In the genomic region with DNA sequence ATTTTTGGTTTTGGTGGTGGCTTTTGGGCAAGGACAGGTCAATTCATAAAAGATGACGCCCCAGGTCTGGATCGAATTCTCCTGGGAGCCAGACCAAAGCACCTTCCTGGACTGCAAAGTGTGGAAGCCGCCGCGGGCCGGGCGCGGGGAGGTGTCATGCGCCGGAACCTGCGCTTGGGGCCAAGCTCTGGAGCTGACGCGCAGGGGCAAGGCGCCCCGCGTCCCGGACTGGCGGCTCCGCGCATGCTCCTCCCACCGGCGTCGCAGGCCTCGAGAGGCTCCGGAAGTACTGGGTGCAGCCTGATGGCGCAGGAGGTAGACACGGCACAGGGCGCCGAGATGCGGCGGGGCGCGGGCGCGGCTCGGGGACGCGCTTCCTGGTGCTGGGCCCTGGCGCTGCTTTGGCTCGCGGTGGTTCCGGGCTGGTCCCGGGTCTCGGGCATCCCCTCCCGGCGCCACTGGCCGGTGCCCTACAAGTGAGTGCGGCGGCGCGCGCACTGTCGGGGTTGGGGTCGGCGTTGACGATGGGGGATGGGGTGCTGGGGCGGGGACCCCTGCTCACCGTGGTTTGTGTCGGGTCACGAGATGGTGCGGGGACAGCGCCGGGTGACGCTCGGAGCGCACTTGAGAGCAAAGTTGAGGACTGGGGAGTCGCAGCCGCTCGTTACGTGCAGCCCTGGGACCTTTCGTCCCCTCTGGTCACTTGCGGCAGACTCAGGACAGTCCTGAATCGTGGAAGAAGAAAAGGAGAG, we compare ENCODE assay signal across 8 cellular contexts. TPM values are rescaled to one million over a fixed set of nuclear protein-coding genes. Genes with fewer than 3 reads are reported as not detected.
DNase-seq lines count a peak whose midpoint lies in the region; ATAC-seq, FAIRE-seq and TF ChIP-seq lines count a peak whose summit lies in the region.

CLN5 (plus strand) TSS at position 286 of the 752 bp plus-strand sequence; CDS start at position 304, 18 bp downstream.

- ATAC-seq in HG02642 (IDR thresholded peaks at IDR 0.05; ENCODE audit: poor library complexity, unreplicated experiment) (peak; percentile 98), Right ventricle myocardium superior (ENCODE audit: poor library complexity) (peak; percentile 99), pancreas (peak; percentile 97 to 99 (median 98))
- peak; percentile 94 for ATAC-seq in activated naive CD8-positive, alpha-beta T cell treated with anti-CD3 and anti-CD28 coated beads, Interleukin-2, amount 50 U/mL, for 24 hours

- H3K27me3 Mint-ChIP-seq in activated naive CD8-positive, alpha-beta T cell treated with anti-CD3 and anti-CD28 coated beads, Interleukin-2, amount 50 U/mL, for 24 hours: peaks cover 7% of the 10 kb centered on the region

- peak; percentile 9 for TF ChIP-seq CTCF in GM12873 (IDR thresholded peaks at IDR 0.05; ENCODE audit: insufficient read depth, low read depth, low read length, missing control alignments)
- peak in 1 of 4 donors; percentile 11 for TF ChIP-seq CTCF in pancreas (IDR thresholded peaks at IDR 0.05)
- TF ChIP-seq CTCF in thyroid gland (IDR thresholded peaks at IDR 0.05): peak in 3 of 6 experiments; percentile 12 to 27 (median 22)

- peak within 1 kb of the TSS; percentile 95 for H3K4me3 Mint-ChIP-seq in activated naive CD8-positive, alpha-beta T cell treated with anti-CD3 and anti-CD28 coated beads, Interleukin-2, amount 50 U/mL, for 24 hours

- H3K27ac ChIP-seq in pancreas (peak within 1 kb of the TSS; percentile 49 to 93 (median 88)), thyroid gland (peak within 1 kb of the TSS; percentile 86 to 99 (median 95))

- intact Hi-C loops in Right ventricle myocardium superior (cut with DNase I) (no loop called here), pancreas (cut with DNase I) (no loop called here), thyroid gland (cut with DNase I) (loop anchor here (5.0 kb wide), 1 partner anchor 35 kb away; the partner anchor contains the start of gene FBXL3)

- no peaks in the 10 kb centered on the region for H3K9me3 Mint-ChIP-seq in activated naive CD8-positive, alpha-beta T cell treated with anti-CD3 and anti-CD28 coated beads, Interleukin-2, amount 50 U/mL, for 24 hours

- DNase-seq in NCI-H1105 (lab: John Stamatoyannopoulos, UW) (peak; percentile 52), SW480 (ENCODE audit: low spot score) (peak; percentile 93), Right ventricle myocardium superior (peak; percentile 96), pancreas (peak; percentile 92 to 98 (median 95)), thyroid gland (peak; percentile 95 to 96)
- peak; percentile 93 for DNase-seq in activated naive CD8-positive, alpha-beta T cell treated with anti-CD3 and anti-CD28 coated beads, Interleukin-2, amount 50 U/mL, for 24 hours

- peak within 1 kb of the TSS; percentile 93 for H3K27ac Mint-ChIP-seq in activated naive CD8-positive, alpha-beta T cell treated with anti-CD3 and anti-CD28 coated beads, Interleukin-2, amount 50 U/mL, for 24 hours

- no peaks in the 10 kb centered on the region for H3K36me3 ChIP-seq in pancreas
- peaks cover 6 to 8% of the 10 kb centered on the region in 2 donors for H3K36me3 ChIP-seq in thyroid gland

- no peak for FAIRE-seq in pancreas (lab: Jason Lieb, UNC)

- 0% methylated on average over 67 to 73 of the region's 73 CpGs for WGBS in pancreas, 2 donors
- 1% methylated on average over 16 to 21 of the region's 73 CpGs for WGBS in thyroid gland, 2 donors

- H3K4me1 ChIP-seq in pancreas: peaks cover 0 to 9% (median 9%) of the 10 kb centered on the region in 3 donors
- peaks cover 17 to 31% of the 10 kb centered on the region in 2 donors for H3K4me1 ChIP-seq in thyroid gland

- H3K4me1 Mint-ChIP-seq in activated naive CD8-positive, alpha-beta T cell treated with anti-CD3 and anti-CD28 coated beads, Interleukin-2, amount 50 U/mL, for 24 hours: peaks cover 39% of the 10 kb centered on the region

- H3K4me3 ChIP-seq in pancreas: peak within 1 kb of the TSS; percentile 58 to 90 (median 70)
- peak within 1 kb of the TSS; percentile 37 to 75 (median 59) for H3K4me3 ChIP-seq in thyroid gland (replicated peaks in 1 of 3)

- TF ChIP-seq POLR2A in thyroid gland (IDR thresholded peaks at IDR 0.05): peak; percentile 95 to 100

- no peaks in the 10 kb centered on the region for H3K9me3 ChIP-seq in pancreas
- H3K9me3 ChIP-seq in thyroid gland: no peaks in the 10 kb centered on the region

- no peaks in the 10 kb centered on the region for H3K27me3 ChIP-seq in pancreas
- no peaks in the 10 kb centered on the region for H3K27me3 ChIP-seq in thyroid gland

- peaks cover 16% of the 10 kb centered on the region for H3K36me3 Mint-ChIP-seq in activated naive CD8-positive, alpha-beta T cell treated with anti-CD3 and anti-CD28 coated beads, Interleukin-2, amount 50 U/mL, for 24 hours (ENCODE audit: low read depth)

RNA-seq across cellular contexts. Expression of gene CLN5, which starts in this region (rescaled TPM):
- 15.0 TPM for total RNA-seq in Right ventricle myocardium superior
- 10 to 100 TPM; 14.3 to 24.3 (median 19.4) TPM for total RNA-seq in pancreas
- 10 to 100 TPM in 1 of 2 donors, 1 to 10 TPM in 1; 9.1 to 17.0 TPM for polyA plus RNA-seq in pancreas
- 100 to 1,000 TPM in 3 of 4 donors, 10 to 100 TPM in 1; 89.2 to 204 (median 173) TPM for total RNA-seq in thyroid gland

Comparison
In these comparisons a context has a peak if more than half of its experiments do, and no peak if none do; other contexts are left out.
1. Peak in every context shown above with its lines: DNase-seq, ATAC-seq, H3K4me3 ChIP-seq and H3K27ac ChIP-seq.